In the genomic region with DNA sequence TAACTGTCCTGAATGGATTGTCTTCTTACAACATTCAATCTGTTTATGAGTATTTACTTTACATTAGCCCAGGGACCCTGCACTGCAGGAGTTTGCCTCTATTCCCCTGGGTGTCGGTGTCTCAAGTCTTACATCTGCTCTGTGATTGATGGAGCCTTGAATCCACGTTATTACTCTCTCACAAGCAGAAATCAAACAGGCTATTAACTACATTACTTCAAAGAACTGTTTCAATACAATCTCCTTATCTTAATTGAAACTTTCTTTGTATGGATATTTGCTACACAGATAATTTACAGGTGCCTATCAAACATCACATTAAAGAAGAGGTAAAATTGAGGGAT, we compare ENCODE assay signal across 8 cellular contexts. TPM values are rescaled to one million over a fixed set of nuclear protein-coding genes. Genes with fewer than 3 reads are reported as not detected.
A peak's percentile ranks its signal among the peaks of the same experiment; 100 is the strongest.
DNase-seq lines count a peak whose midpoint lies in the region; ATAC-seq and TF ChIP-seq lines count a peak whose summit lies in the region.

No MANE protein-coding gene starts in this region.

- H3K4me2 ChIP-seq in Loucy (ENCODE audit: low read depth, low read length, poor library complexity, severe bottlenecking) = peak overlapping the region; percentile 78

- H3K4me1 Mint-ChIP-seq in naive thymus-derived CD4-positive, alpha-beta T cell = peaks cover 16 to 40% (median 33%) of the 10 kb centered on the region in 7 donors

- no peaks in the 10 kb centered on the region for H3K36me3 ChIP-seq in Loucy (ENCODE audit: insufficient read depth, low read length)
- H3K36me3 ChIP-seq in SK-N-MC (ENCODE audit: insufficient read depth, low read length) = no peaks in the 10 kb centered on the region
- H3K36me3 ChIP-seq in naive thymus-derived CD4-positive, alpha-beta T cell (ENCODE audit: control insufficient read depth in 2 of 3, insufficient read depth in 3 of 3, low read length in 3 of 3) = peaks cover 0 to 10% (median 0%) of the 10 kb centered on the region in 3 experiments

- CTCF ChIA-PET in naive thymus-derived CD4-positive, alpha-beta T cell (lab: Charles Lee) = interaction anchor here (0.5 to 8.4 kb wide), 9 partner anchors 8 to 346 kb away, joined by 3 to 66 read pairs (median 5); no protein-coding TSS in a partner anchor

- no peak for ATAC-seq in naive thymus-derived CD4-positive, alpha-beta T cell
- no peak for ATAC-seq in Right ventricle myocardium inferior
- no peak for ATAC-seq in GM21390 (IDR thresholded peaks at IDR 0.05; ENCODE audit: unreplicated experiment)

- H3K4me3 ChIP-seq in Loucy (ENCODE audit: low read length, poor library complexity, severe bottlenecking) (peak overlapping the region; percentile 92), SK-N-MC (peak overlapping the region; percentile 92)
- H3K4me3 ChIP-seq in naive thymus-derived CD4-positive, alpha-beta T cell (ENCODE audit: low read length) = no peak overlapping the region

- no peaks in the 10 kb centered on the region for H3K9me2 ChIP-seq in Loucy (replicated peaks; ENCODE audit: low read depth, low read length)

- H2AFZ ChIP-seq in Loucy (ENCODE audit: low read length) = no peak overlapping the region

- peak overlapping the region; percentile 96 for H3K27ac ChIP-seq in SK-N-MC
- no peak overlapping the region for H3K27ac ChIP-seq in naive thymus-derived CD4-positive, alpha-beta T cell (ENCODE audit: low read depth, low read length)

- peak; percentile 40 for DNase-seq in D341Med (ENCODE audit: low spot score)
- no peak for DNase-seq in SK-N-MC (ENCODE audit: low read depth, low spot score)
- DNase-seq in naive thymus-derived CD4-positive, alpha-beta T cell = no peak
- no peak for DNase-seq in Right ventricle myocardium inferior (ENCODE audit: missing footprints)
- no peak for DNase-seq in HUDEP-2 (lab: John Stamatoyannopoulos, UW; ENCODE audit: unreplicated experiment in 76 of 76)
- no peak for DNase-seq in Kasumi-1 (lab: John Stamatoyannopoulos, UW)

- peaks cover 0 to 6% (median 0%) of the 10 kb centered on the region in 11 donors for H3K9me3 Mint-ChIP-seq in naive thymus-derived CD4-positive, alpha-beta T cell

- TF ChIP-seq CTCF in Loucy (conservative IDR thresholded peaks at IDR 0.05; ENCODE audit: low read length) = no peak

- H3K9ac ChIP-seq in Loucy (ENCODE audit: low read depth, low read length, poor library complexity, severe bottlenecking) = peak overlapping the region; percentile 90
- no peak overlapping the region for H3K9ac ChIP-seq in SK-N-MC (ENCODE audit: insufficient read length)

- peaks cover 10% of the 10 kb centered on the region for H3F3A ChIP-seq in Loucy (ENCODE audit: low read depth)

- no peaks in the 10 kb centered on the region for H3K9me3 ChIP-seq in Loucy (ENCODE audit: insufficient read depth, low read depth, low read length)
- no peaks in the 10 kb centered on the region for H3K9me3 ChIP-seq in SK-N-MC (ENCODE audit: low read depth, low read length)
- no peaks in the 10 kb centered on the region for H3K9me3 ChIP-seq in naive thymus-derived CD4-positive, alpha-beta T cell (ENCODE audit: control insufficient read depth in 2 of 3, low read length in 3 of 3)

- no peaks in the 10 kb centered on the region for H4K20me1 ChIP-seq in Loucy (ENCODE audit: insufficient read depth, low read length, poor library complexity, severe bottlenecking)

- peaks cover 33% of the 10 kb centered on the region for H3K4me1 ChIP-seq in Loucy (ENCODE audit: insufficient read depth, low read length, poor library complexity, severe bottlenecking)
- H3K4me1 ChIP-seq in naive thymus-derived CD4-positive, alpha-beta T cell (ENCODE audit: control insufficient read depth in 2 of 2, insufficient read depth in 2 of 2, low read length in 2 of 2) = peaks cover 18 to 27% of the 10 kb centered on the region in 2 donors

- H3K36me3 Mint-ChIP-seq in naive thymus-derived CD4-positive, alpha-beta T cell = peaks cover 0 to 7% (median 0%) of the 10 kb centered on the region in 5 donors

- H3K27me3 Mint-ChIP-seq in naive thymus-derived CD4-positive, alpha-beta T cell = peaks cover 0 to 2% (median 0%) of the 10 kb centered on the region in 5 donors

- peak overlapping the region in 6 of 9 donors; percentile 11 to 99 (median 22) for H3K27ac Mint-ChIP-seq in naive thymus-derived CD4-positive, alpha-beta T cell

- H3K27me3 ChIP-seq in Loucy (ENCODE audit: insufficient read depth, low read length, poor library complexity, severe bottlenecking) = no peaks in the 10 kb centered on the region
- no peaks in the 10 kb centered on the region for H3K27me3 ChIP-seq in naive thymus-derived CD4-positive, alpha-beta T cell (ENCODE audit: control insufficient read depth in 2 of 2, insufficient read depth in 2 of 2, low read length in 2 of 2)

- peak overlapping the region in 8 of 10 donors; percentile 34 to 100 (median 92) for H3K4me3 Mint-ChIP-seq in naive thymus-derived CD4-positive, alpha-beta T cell

- intact Hi-C loops in naive thymus-derived CD4-positive, alpha-beta T cell (cut with micrococcal nuclease) = loop anchor here (5.0 kb wide), 2 partner anchors 194 to 524 kb away; no protein-coding TSS in a partner anchor
- intact Hi-C loops in Right ventricle myocardium inferior (cut with DNase I) = no loop called here

- peaks cover 33% of the 10 kb centered on the region for H3K79me2 ChIP-seq in Loucy (ENCODE audit: insufficient read depth, low read length)

- POLR2A ChIA-PET in naive thymus-derived CD4-positive, alpha-beta T cell (lab: Charles Lee) = interaction anchor here (0.6 to 7.2 kb wide), 8 partner anchors 31 to 359 kb away, joined by 3 to 86 read pairs (median 4); no protein-coding TSS in a partner anchor

RNA-seq across cellular contexts. Expression of a gene that starts 3.1 kb away (rescaled TPM):
- 10 to 100 TPM; 18.6 to 60.8 (median 47.4) TPM for total RNA-seq in naive thymus-derived CD4-positive, alpha-beta T cell
- 10 to 100 TPM; 39.4 to 49.1 TPM for polyA plus RNA-seq in naive thymus-derived CD4-positive, alpha-beta T cell
- total RNA-seq in Right ventricle myocardium inferior = 14.0 TPM
